In the genomic region with DNA sequence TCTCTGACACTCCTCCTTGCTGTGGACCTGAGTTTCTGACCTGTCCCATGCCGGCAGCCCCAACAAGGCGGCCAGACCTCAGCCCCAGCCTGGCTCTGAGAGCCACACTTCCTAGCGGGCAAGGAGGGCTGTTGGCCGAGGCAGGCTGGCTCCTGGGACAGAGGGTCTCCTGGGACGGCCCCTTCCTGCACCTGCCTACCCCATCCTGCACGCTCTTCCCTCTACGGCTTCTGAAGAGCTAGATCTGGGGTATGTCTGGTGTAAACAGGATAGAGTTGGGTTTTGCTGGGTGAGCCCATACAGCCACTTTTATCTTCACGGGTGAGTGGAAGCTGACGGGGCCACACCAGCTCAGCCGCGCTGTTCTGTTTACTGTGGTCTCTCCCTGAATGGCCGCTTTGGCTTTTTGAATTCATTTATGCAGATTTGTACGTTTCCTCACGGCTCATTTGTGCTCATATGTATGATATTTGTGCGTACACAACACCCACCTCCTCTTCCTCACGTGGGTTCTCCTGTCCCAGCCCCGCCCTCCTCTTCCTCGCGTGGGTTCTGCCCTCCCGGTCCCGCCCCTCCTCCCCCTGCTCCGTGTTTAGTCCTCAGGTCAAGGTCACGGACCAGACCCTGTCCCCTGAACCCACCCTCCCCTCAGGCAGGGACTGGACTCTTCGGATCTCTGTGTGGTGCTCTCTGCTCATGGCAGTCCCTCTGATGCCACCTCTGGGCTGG, we compare ENCODE assay signal across 12 cellular contexts. TPM values are rescaled to one million over a fixed set of nuclear protein-coding genes. Genes with fewer than 3 reads are reported as not detected.
DNase-seq lines count a peak whose midpoint lies in the region; ATAC-seq and TF ChIP-seq lines count a peak whose summit lies in the region.
"Had no signal": no experiment of that assay in that cellular context is flagged by ENCODE, and none has a peak within 500 bp of the region (broad histone marks: within the 10 kb centered on the region; RNA-seq: fewer than 3 reads in every experiment).

No MANE protein-coding gene starts in this region.

- H3K36me3 ChIP-seq in esophagus squamous epithelium (no peaks in the 10 kb centered on the region), thyroid gland (no peaks in the 10 kb centered on the region)
- H3K36me3 ChIP-seq: colonic mucosa had no signal

- H3K4me3 ChIP-seq in esophagus squamous epithelium: no peak overlapping the region
- H3K4me3 ChIP-seq in thyroid gland (replicated peaks in 1 of 3): no peak overlapping the region
- H3K4me3 ChIP-seq: colonic mucosa had no signal

- WGBS in esophagus squamous epithelium, 2 donors: 53 to 57% methylated on average over 21 of the region's 24 CpGs
- 42 to 49% methylated on average over 24 of the region's 24 CpGs for WGBS in thyroid gland, 2 donors

- intact Hi-C loops in esophagus squamous epithelium (cut with DNase I) (no loop called here), thyroid gland (cut with DNase I) (no loop called here)

- H3K27me3 Mint-ChIP-seq in T-cell: peaks cover 0 to 11% of the 10 kb centered on the region in 2 donors
- peaks cover 2 to 3% (median 2%) of the 10 kb centered on the region in 3 donors for H3K27me3 Mint-ChIP-seq in immature natural killer cell (ENCODE audit: low read depth in 3 of 3)

- POLR2A ChIA-PET in T-cell (lab: Charles Lee): interaction anchor here in 1 of 2 donors (0.7 kb wide), 1 partner anchor 35 kb away, joined by 4 read pairs; the partner anchor contains the start of gene POFUT2

- peak; percentile 23 for DNase-seq in activated effector memory CD4-positive, alpha-beta T cell treated with Interleukin-2 at 50 U/mL for 16 hours
- DNase-seq in activated effector memory CD4-positive, alpha-beta T cell treated with anti-CD3 and anti-CD28 coated beads, Interleukin-2, amount 50 U/mL, for 16 hours: no peak
- DNase-seq in T-cell: peak in 32 of 34 experiments; percentile 9 to 73 (median 40)
- DNase-seq in esophagus squamous epithelium (lab: John Stamatoyannopoulos, UW): no peak
- DNase-seq in thyroid gland: peak; percentile 58 to 70
- no peak for DNase-seq in NCI-H1105 (lab: John Stamatoyannopoulos, UW)
- no peak for DNase-seq in immature natural killer cell
- DNase-seq: colonic mucosa, NCI-H2227 treated with DMSO at 0.1 percent for 48 hours, T1000 had no signal

- no peak for TF ChIP-seq POLR2A in esophagus squamous epithelium (IDR thresholded peaks at IDR 0.05)
- no peak for TF ChIP-seq POLR2A in thyroid gland (IDR thresholded peaks at IDR 0.05)

- H3K4me3 Mint-ChIP-seq in T-cell (peak overlapping the region; percentile 67 to 85 (median 70)), immature natural killer cell (no peak overlapping the region)

- ATAC-seq in T-cell (replicated peaks in 1 of 4) (peak; percentile 84 to 90 (median 86)), HG02623 (IDR thresholded peaks at IDR 0.05; ENCODE audit: unreplicated experiment) (no peak)

- peak overlapping the region; percentile 70 to 91 (median 86) for H3K27ac ChIP-seq in esophagus squamous epithelium
- peak overlapping the region; percentile 70 to 91 (median 85) for H3K27ac ChIP-seq in thyroid gland
- H3K27ac ChIP-seq: colonic mucosa had no signal

- H3K27ac Mint-ChIP-seq in T-cell (peak overlapping the region; percentile 96 to 99), immature natural killer cell (peak overlapping the region in 1 of 6 donors; percentile 43)
- H3K27ac Mint-ChIP-seq: activated T-helper 2 cell treated with anti-CD3 and anti-CD28 coated beads, Interferon-gamma antibody, Interleukin-2, Interleukin-4, amounts not matched to agents 10 μg/mL and 5 μg/mL and 100 μg/mL, durations not matched to agents 14 hours and 24 hours and 36 hours had no signal

- CTCF ChIA-PET in T-cell (lab: Charles Lee): no interaction called here

- H3K36me3 Mint-ChIP-seq in T-cell (no peaks in the 10 kb centered on the region), immature natural killer cell (no peaks in the 10 kb centered on the region)

- H3K27me3 ChIP-seq in esophagus squamous epithelium (peaks cover 0 to 44% (median 0%) of the 10 kb centered on the region in 4 donors), thyroid gland (no peaks in the 10 kb centered on the region)
- H3K27me3 ChIP-seq: colonic mucosa had no signal

- no peaks in the 10 kb centered on the region for H3K9me3 Mint-ChIP-seq in T-cell
- no peaks in the 10 kb centered on the region for H3K9me3 Mint-ChIP-seq in immature natural killer cell
- H3K9me3 Mint-ChIP-seq: activated T-helper 2 cell treated with anti-CD3 and anti-CD28 coated beads, Interferon-gamma antibody, Interleukin-2, Interleukin-4, amounts not matched to agents 10 μg/mL and 5 μg/mL and 100 μg/mL, durations not matched to agents 14 hours and 24 hours and 36 hours had no signal

- H3K4me1 ChIP-seq in esophagus squamous epithelium (peaks cover 5 to 93% (median 52%) of the 10 kb centered on the region in 3 donors), thyroid gland (peaks cover 24 to 74% of the 10 kb centered on the region in 2 donors)
- H3K4me1 ChIP-seq: colonic mucosa had no signal

- H3K4me1 Mint-ChIP-seq in T-cell (peaks cover 13 to 41% (median 22%) of the 10 kb centered on the region in 3 donors), immature natural killer cell (no peaks in the 10 kb centered on the region)

- no peaks in the 10 kb centered on the region for H3K9me3 ChIP-seq in esophagus squamous epithelium
- H3K9me3 ChIP-seq in thyroid gland: no peaks in the 10 kb centered on the region
- H3K9me3 ChIP-seq: colonic mucosa had no signal

- TF ChIP-seq CTCF in esophagus squamous epithelium (IDR thresholded peaks at IDR 0.05) (no peak), thyroid gland (IDR thresholded peaks at IDR 0.05) (peak in 1 of 6 experiments; percentile 10)

RNA-seq across cellular contexts. Expression of gene POFUT2, which starts 34.7 kb away (rescaled TPM):
- total RNA-seq in T-cell (10 to 100 TPM; 43.0 to 51.3 (median 44.6) TPM), esophagus squamous epithelium (10 to 100 TPM in 2 of 4 donors, 1 to 10 TPM in 2; 7.9 to 11.4 (median 9.4) TPM), thyroid gland (10 to 100 TPM; 20.2 to 52.2 (median 40.5) TPM)
- polyA plus RNA-seq in immature natural killer cell: 1 to 10 TPM; 1.1 to 5.2 (median 4.7) TPM

Comparison
In these comparisons a context has a peak if more than half of its experiments do, and no peak if none do; other contexts are left out.
1. DNase-seq: peak in activated effector memory CD4-positive, alpha-beta T cell treated with Interleukin-2 at 50 U/mL for 16 hours (single experiment), T-cell (32 of 34) and thyroid gland (2 of 2); none in activated effector memory CD4-positive, alpha-beta T cell treated with anti-CD3 and anti-CD28 coated beads, Interleukin-2, amount 50 U/mL, for 16 hours (single experiment), esophagus squamous epithelium (single experiment), NCI-H1105 (single experiment) and immature natural killer cell (0 of 3).
2. H3K4me3 Mint-ChIP-seq: peak in T-cell (3 of 3); none in immature natural killer cell (0 of 5).